9 cellular contexts compared by ENCODE assay signal in the genomic region with DNA sequence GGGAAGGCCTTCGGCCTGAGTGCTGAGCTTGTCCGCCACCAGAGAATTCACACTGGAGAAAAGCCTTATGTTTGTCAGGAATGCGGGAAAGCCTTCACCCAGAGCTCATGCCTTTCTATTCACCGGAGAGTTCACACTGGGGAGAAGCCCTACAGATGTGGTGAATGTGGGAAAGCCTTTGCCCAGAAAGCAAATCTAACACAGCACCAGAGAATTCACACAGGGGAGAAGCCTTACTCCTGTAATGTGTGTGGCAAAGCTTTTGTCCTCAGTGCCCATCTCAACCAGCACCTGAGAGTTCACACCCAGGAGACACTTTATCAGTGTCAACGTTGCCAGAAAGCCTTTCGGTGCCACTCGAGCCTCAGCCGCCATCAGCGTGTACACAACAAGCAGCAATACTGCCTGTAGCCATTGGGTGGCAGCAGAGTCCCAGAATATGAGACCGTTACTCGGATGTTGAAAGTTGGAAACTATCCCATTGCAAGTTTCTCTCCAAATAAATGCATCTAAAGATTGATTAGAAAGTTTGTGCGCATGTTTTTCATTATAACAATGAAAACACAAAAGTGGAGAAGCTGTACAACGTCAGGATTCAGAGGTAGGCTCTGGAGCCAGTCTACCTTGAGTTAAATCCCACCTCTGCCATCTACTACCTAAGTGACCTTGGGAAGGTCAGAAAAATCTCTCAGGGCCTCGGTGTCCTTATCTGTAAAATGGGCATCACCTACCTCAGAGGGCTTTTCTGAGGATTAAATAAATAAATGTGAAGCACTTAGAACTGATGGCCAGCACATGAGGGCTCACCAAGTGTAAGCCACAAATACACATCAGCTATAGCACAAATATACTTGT. TPM values are rescaled to one million over a fixed set of nuclear protein-coding genes. Genes with fewer than 3 reads are reported as not detected.
A peak's percentile ranks its signal among the peaks of the same experiment; 100 is the strongest.
DNase-seq lines count a peak whose midpoint lies in the region; ATAC-seq and TF ChIP-seq lines count a peak whose summit lies in the region.
"Had no signal": no experiment of that assay in that cellular context is flagged by ENCODE, and none has a peak within 500 bp of the region (broad histone marks: within the 10 kb centered on the region; RNA-seq: fewer than 3 reads in every experiment).

No MANE protein-coding gene starts in this region.

- no peak for TF ChIP-seq EP300 in stomach (IDR thresholded peaks at IDR 0.05)

- CTCF ChIA-PET in WTC11 (lab: Charles Lee), result interaction anchor here (1.8 to 2.1 kb wide), 2 partner anchors 21 to 38 kb away, joined by 4 to 5 read pairs; partner anchors contain the start of genes VRK3 and ZNF473
- CTCF ChIA-PET in naive thymus-derived CD4-positive, alpha-beta T cell (lab: Charles Lee), result interaction anchor here (1.4 kb wide), 1 partner anchor 11 kb away, joined by 7 read pairs; no protein-coding TSS in a partner anchor

- no peak overlapping the region for H3K9ac ChIP-seq in colonic mucosa (ENCODE audit: low read depth in 2 of 2, low read length in 2 of 2)

- peaks cover 5% of the 10 kb centered on the region for H3K27me3 Mint-ChIP-seq in WTC11 (ENCODE audit: low read depth)
- H3K27me3 Mint-ChIP-seq in naive thymus-derived CD4-positive, alpha-beta T cell, result peaks cover 0 to 5% (median 0%) of the 10 kb centered on the region in 5 donors

- intact Hi-C loops in colonic mucosa (cut with DNase I), result no loop called here
- intact Hi-C loops in naive thymus-derived CD4-positive, alpha-beta T cell (cut with micrococcal nuclease), result no loop called here
- intact Hi-C loops in stomach (cut with DNase I; ENCODE audit: low total_unique reads), result no loop called here

- H3K4me1 ChIP-seq in colonic mucosa (peaks cover 4% of the 10 kb centered on the region), stomach (peaks cover 0 to 17% (median 12%) of the 10 kb centered on the region in 4 donors)
- H3K4me1 ChIP-seq in naive thymus-derived CD4-positive, alpha-beta T cell (ENCODE audit: control insufficient read depth in 2 of 2, insufficient read depth in 2 of 2, low read length in 2 of 2), result peaks cover 0 to 13% of the 10 kb centered on the region in 2 donors
- H3K4me1 ChIP-seq: HAP-1 had no signal

- peaks cover 66% of the 10 kb centered on the region for H3K36me3 Mint-ChIP-seq in WTC11
- peaks cover 36 to 77% (median 54%) of the 10 kb centered on the region in 5 donors for H3K36me3 Mint-ChIP-seq in naive thymus-derived CD4-positive, alpha-beta T cell

- no peak overlapping the region for H3K27ac ChIP-seq in colonic mucosa
- H3K27ac ChIP-seq in naive thymus-derived CD4-positive, alpha-beta T cell (ENCODE audit: low read depth, low read length), result no peak overlapping the region
- no peak overlapping the region for H3K27ac ChIP-seq in stomach

- no peak overlapping the region for H3K27ac Mint-ChIP-seq in WTC11
- peak overlapping the region in 1 of 9 donors; percentile 43 for H3K27ac Mint-ChIP-seq in naive thymus-derived CD4-positive, alpha-beta T cell

- no peak overlapping the region for H3K4me3 Mint-ChIP-seq in WTC11
- H3K4me3 Mint-ChIP-seq in naive thymus-derived CD4-positive, alpha-beta T cell, result no peak overlapping the region

- no peaks in the 10 kb centered on the region for H3K27me3 ChIP-seq in colonic mucosa
- H3K27me3 ChIP-seq in naive thymus-derived CD4-positive, alpha-beta T cell (ENCODE audit: control insufficient read depth in 2 of 2, insufficient read depth in 2 of 2, low read length in 2 of 2), result no peaks in the 10 kb centered on the region
- no peaks in the 10 kb centered on the region for H3K27me3 ChIP-seq in stomach

- DNase-seq in ACHN (peak; percentile 22), GM13977 (ENCODE audit: low spot score) (no peak), WTC11 (ENCODE audit: low spot score) (peak; percentile 80), colonic mucosa (peak; percentile 63), stomach (peak; percentile 29)
- peak in 7 of 9 donors; percentile 26 to 60 (median 42) for DNase-seq in naive thymus-derived CD4-positive, alpha-beta T cell

- peaks cover 6% of the 10 kb centered on the region for H3K4me1 Mint-ChIP-seq in WTC11
- H3K4me1 Mint-ChIP-seq in naive thymus-derived CD4-positive, alpha-beta T cell, result peaks cover 12 to 24% (median 15%) of the 10 kb centered on the region in 7 donors

- TF ChIP-seq CTCF in GM13977 (IDR thresholded peaks at IDR 0.05; ENCODE audit: extremely low read depth, insufficient read depth, missing control alignments) (peak; percentile 46), WTC11 (IDR thresholded peaks at IDR 0.05) (peak; percentile 78), colonic mucosa (IDR thresholded peaks at IDR 0.05) (peak; percentile 53), stomach (IDR thresholded peaks at IDR 0.05) (peak in 4 of 7 experiments; percentile 25 to 51 (median 40))

- 68 to 78% (median 75%) methylated on average over 14 of the region's 14 CpGs for WGBS in stomach, 5 donors

- H3K36me3 ChIP-seq in colonic mucosa (peaks cover 28% of the 10 kb centered on the region), stomach (peaks cover 45 to 70% (median 61%) of the 10 kb centered on the region in 4 donors)
- H3K36me3 ChIP-seq in naive thymus-derived CD4-positive, alpha-beta T cell (ENCODE audit: control insufficient read depth in 2 of 3, insufficient read depth in 3 of 3, low read length in 3 of 3), result peaks cover 15 to 47% (median 26%) of the 10 kb centered on the region in 3 experiments

- no peak for ATAC-seq in WTC11
- no peak for ATAC-seq in naive thymus-derived CD4-positive, alpha-beta T cell
- no peak for ATAC-seq in GM21515 (IDR thresholded peaks at IDR 0.05; ENCODE audit: unreplicated experiment)
- ATAC-seq in GM18520 (IDR thresholded peaks at IDR 0.05; ENCODE audit: unreplicated experiment), result no peak

- H3K4me3 ChIP-seq in colonic mucosa, result no peak overlapping the region
- H3K4me3 ChIP-seq in naive thymus-derived CD4-positive, alpha-beta T cell (ENCODE audit: low read length), result no peak overlapping the region
- H3K4me3 ChIP-seq in stomach, result no peak overlapping the region
- H3K4me3 ChIP-seq: HAP-1 had no signal

- POLR2A ChIA-PET in WTC11 (lab: Charles Lee), result no interaction called here
- POLR2A ChIA-PET in naive thymus-derived CD4-positive, alpha-beta T cell (lab: Charles Lee), result no interaction called here

- H3K9me3 Mint-ChIP-seq in WTC11, result peaks cover 51% of the 10 kb centered on the region
- H3K9me3 Mint-ChIP-seq in naive thymus-derived CD4-positive, alpha-beta T cell, result peaks cover 14 to 53% (median 27%) of the 10 kb centered on the region in 11 donors

- in situ Hi-C loops in ACHN (cut with HindIII; ENCODE audit: low pct_ligation_motif_present, low pct_unique_long_range_greater_than_20kb, low sequenced_read_pairs), result no loop called here
- in situ Hi-C loops in GM13977 (cut with MboI; ENCODE audit: low pct_unique_long_range_greater_than_20kb, low sequenced_read_pairs, unreplicated experiment), result no loop called here

- no peak for TF ChIP-seq POLR2A in stomach (IDR thresholded peaks at IDR 0.05)

- H3K9me3 ChIP-seq in colonic mucosa (peaks cover 7% of the 10 kb centered on the region), stomach (peaks cover 40 to 91% (median 79%) of the 10 kb centered on the region in 4 donors)
- H3K9me3 ChIP-seq in naive thymus-derived CD4-positive, alpha-beta T cell (ENCODE audit: control insufficient read depth in 2 of 3, low read length in 3 of 3), result peaks cover 4 to 27% (median 23%) of the 10 kb centered on the region in 3 experiments

TF ChIP-seq in WTC11, 78 proteins besides CTCF, POLR2A, EP300 and RAD21 (continues in another document):
- no peak for TF ChIP-seq TCF7 (CRISPR knock-in tag; IDR thresholded peaks at IDR 0.05; ENCODE audit: low read depth)
- TF ChIP-seq, protein P1, sequence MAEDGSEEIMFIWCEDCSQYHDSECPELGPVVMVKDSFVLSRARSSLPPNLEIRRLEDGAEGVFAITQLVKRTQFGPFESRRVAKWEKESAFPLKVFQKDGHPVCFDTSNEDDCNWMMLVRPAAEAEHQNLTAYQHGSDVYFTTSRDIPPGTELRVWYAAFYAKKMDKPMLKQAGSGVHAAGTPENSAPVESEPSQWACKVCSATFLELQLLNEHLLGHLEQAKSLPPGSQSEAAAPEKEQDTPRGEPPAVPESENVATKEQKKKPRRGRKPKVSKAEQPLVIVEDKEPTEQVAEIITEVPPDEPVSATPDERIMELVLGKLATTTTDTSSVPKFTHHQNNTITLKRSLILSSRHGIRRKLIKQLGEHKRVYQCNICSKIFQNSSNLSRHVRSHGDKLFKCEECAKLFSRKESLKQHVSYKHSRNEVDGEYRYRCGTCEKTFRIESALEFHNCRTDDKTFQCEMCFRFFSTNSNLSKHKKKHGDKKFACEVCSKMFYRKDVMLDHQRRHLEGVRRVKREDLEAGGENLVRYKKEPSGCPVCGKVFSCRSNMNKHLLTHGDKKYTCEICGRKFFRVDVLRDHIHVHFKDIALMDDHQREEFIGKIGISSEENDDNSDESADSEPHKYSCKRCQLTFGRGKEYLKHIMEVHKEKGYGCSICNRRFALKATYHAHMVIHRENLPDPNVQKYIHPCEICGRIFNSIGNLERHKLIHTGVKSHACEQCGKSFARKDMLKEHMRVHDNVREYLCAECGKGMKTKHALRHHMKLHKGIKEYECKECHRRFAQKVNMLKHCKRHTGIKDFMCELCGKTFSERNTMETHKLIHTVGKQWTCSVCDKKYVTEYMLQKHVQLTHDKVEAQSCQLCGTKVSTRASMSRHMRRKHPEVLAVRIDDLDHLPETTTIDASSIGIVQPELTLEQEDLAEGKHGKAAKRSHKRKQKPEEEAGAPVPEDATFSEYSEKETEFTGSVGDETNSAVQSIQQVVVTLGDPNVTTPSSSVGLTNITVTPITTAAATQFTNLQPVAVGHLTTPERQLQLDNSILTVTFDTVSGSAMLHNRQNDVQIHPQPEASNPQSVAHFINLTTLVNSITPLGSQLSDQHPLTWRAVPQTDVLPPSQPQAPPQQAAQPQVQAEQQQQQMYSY (CRISPR knock-in tag; IDR thresholded peaks at IDR 0.05), result no peak

RNA-seq across cellular contexts. Expression of gene ZNF473, which starts 21.1 kb away (rescaled TPM):
- total RNA-seq in WTC11 (2021) (7.9 to 10.0 TPM (median 8.5 TPM) in 3 replicates), colonic mucosa (1 to 10 TPM; 5.9 to 7.6 TPM), stomach (10 to 100 TPM in 3 of 5 donors, 1 to 10 TPM in 1, under 1 TPM in 1; 0.58 to 28.0 (median 12.1) TPM)
- 10 to 100 TPM in 2 of 5 experiments, 1 to 10 TPM in 3; 6.3 to 13.9 (median 9.6) TPM for total RNA-seq in naive thymus-derived CD4-positive, alpha-beta T cell
- 1 to 10 TPM; 2.8 to 7.5 TPM for polyA plus RNA-seq in naive thymus-derived CD4-positive, alpha-beta T cell
- 1 to 10 TPM; 1.7 to 2.6 (median 2.0) TPM for polyA plus RNA-seq in stomach

RNA-seq across cellular contexts. Expression of gene VRK3, which starts 21.7 kb away (rescaled TPM):
- 33.4 to 39.2 TPM (median 39.1 TPM) in 3 replicates for total RNA-seq in WTC11 (2021)
- total RNA-seq in colonic mucosa, result 10 to 100 TPM; 50.0 to 77.7 TPM
- total RNA-seq in naive thymus-derived CD4-positive, alpha-beta T cell, result 100 to 1,000 TPM in 2 of 5 experiments, 10 to 100 TPM in 3; 70.6 to 121 (median 84.7) TPM
- 10 to 100 TPM; 73.9 to 98.4 TPM for polyA plus RNA-seq in naive thymus-derived CD4-positive, alpha-beta T cell
- 10 to 100 TPM in 4 of 5 donors, 1 to 10 TPM in 1; 3.5 to 39.7 (median 24.5) TPM for total RNA-seq in stomach
- polyA plus RNA-seq in stomach, result 10 to 100 TPM; 16.1 to 34.1 (median 18.7) TPM
